ENCODE assay signal across 1 cellular context in genomic region chr17:50280801-50281441, GRCh38.
TF ChIP-seq lines count a peak whose summit lies in the region.

No MANE protein-coding gene starts in this region.

TF ChIP-seq in GM23338, 12 proteins besides CTCF, POLR2A, EP300 and RAD21 (continued from another document):
- TF ChIP-seq REST (IDR thresholded peaks at IDR 0.05; ENCODE audit: unreplicated experiment) (no peak), CREB1 (CRISPR knock-in tag; IDR thresholded peaks at IDR 0.05; ENCODE audit: low read depth) (no peak), ZNF114 (CRISPR knock-in tag; IDR thresholded peaks at IDR 0.05) (no peak), ZNF462 (CRISPR knock-in tag; IDR thresholded peaks at IDR 0.05) (no peak), JUNB (IDR thresholded peaks at IDR 0.05; ENCODE audit: unreplicated experiment) (no peak), ZNF331 (CRISPR knock-in tag; IDR thresholded peaks at IDR 0.05; ENCODE audit: low read depth) (no peak), EZH2 (IDR thresholded peaks at IDR 0.05; ENCODE audit: low read depth, unreplicated experiment) (no peak), NANOG (IDR thresholded peaks at IDR 0.05; ENCODE audit: borderline replicate concordance) (no peak), EZH2phosphoT487 (IDR thresholded peaks at IDR 0.05; ENCODE audit: unreplicated experiment) (no peak)
